ENCODE assay signal across 8 cellular contexts in the genomic region with DNA sequence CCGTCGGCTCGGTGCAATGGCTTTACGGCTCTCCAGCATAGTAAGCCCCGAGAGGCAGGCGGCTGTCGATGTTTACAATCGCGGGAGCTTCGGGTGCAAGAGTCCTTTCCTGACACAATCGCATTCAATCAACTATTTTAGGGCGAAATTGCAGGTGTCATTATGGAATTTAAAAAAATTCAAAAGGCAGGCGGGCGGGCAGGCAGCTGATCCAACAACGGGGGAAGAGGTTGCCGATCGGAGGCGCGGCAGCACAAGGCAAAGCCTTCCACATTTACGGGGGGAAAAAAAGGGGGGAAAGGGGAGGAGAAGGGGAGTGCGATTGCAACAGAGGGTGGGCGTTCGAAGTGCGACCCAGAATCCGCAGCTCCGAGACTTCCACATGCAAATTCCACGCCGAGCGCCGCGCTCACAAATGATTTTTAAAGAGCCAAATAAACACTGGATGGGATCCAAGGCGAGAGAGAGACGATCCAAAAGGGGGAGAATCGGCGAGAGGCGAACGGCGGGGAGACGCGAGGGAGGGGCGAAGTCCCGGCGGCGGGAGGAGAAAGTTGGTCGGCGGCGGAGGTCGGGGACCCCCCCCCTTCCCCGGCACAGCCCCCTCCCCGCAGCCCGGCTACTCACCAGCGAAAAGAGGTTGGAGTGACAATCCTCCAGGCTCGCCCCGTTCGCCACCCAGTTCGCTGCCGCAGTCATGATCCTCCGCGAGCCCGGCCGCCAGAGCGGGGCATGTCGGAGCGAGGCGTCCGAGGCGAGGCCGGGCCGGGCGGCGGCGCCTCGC. TPM values are rescaled to one million over a fixed set of nuclear protein-coding genes. Genes with fewer than 3 reads are reported as not detected.
DNase-seq lines count a peak whose midpoint lies in the region; ATAC-seq and TF ChIP-seq lines count a peak whose summit lies in the region.

No MANE protein-coding gene starts in this region.

- H3T11ph ChIP-seq in H9 (ENCODE audit: low read length) = no peak overlapping the region

- H2BK20ac ChIP-seq in H9 (ENCODE audit: low read depth, low read length, poor library complexity, severe bottlenecking) = no peak overlapping the region

- H3K79me1 ChIP-seq in H9 (ENCODE audit: insufficient read depth, low read depth, low read length, poor library complexity, severe bottlenecking) = no peaks in the 10 kb centered on the region

- no peak overlapping the region for H4K91ac ChIP-seq in H9 (ENCODE audit: insufficient read length, low read depth, low read length)

- no peak overlapping the region for H4K5ac ChIP-seq in H9 (ENCODE audit: insufficient read length, low read depth, low read length)

- no peak overlapping the region for H3K4ac ChIP-seq in H9 (ENCODE audit: low read depth, low read length)

- no peaks in the 10 kb centered on the region for H4K20me1 ChIP-seq in H9 (ENCODE audit: control insufficient read depth, insufficient read depth, insufficient read length)
- peaks cover 15% of the 10 kb centered on the region for H4K20me1 ChIP-seq in MM.1S (ENCODE audit: insufficient read depth, low read length)

- H4K8ac ChIP-seq in H9 (replicated peaks; ENCODE audit: insufficient read length, low read depth, low read length) = no peak overlapping the region

- H2AFZ ChIP-seq in H9 (ENCODE audit: low read length) (no peak overlapping the region), MM.1S (ENCODE audit: low read length) (no peak overlapping the region)

- peaks cover 17% of the 10 kb centered on the region; the same call in 1 of the 2 replicates for H3K79me2 ChIP-seq in H9 (ENCODE audit: insufficient read depth, low read length)
- peaks cover 53% of the 10 kb centered on the region for H3K79me2 ChIP-seq in MM.1S (ENCODE audit: low read length)

- peaks cover 13% of the 10 kb centered on the region for H3K23me2 ChIP-seq in H9 (ENCODE audit: insufficient read length, low read depth, low read length, poor library complexity, severe bottlenecking)

- H3K27me3 ChIP-seq in H9 (ENCODE audit: insufficient read depth, low read length) = no peaks in the 10 kb centered on the region
- H3K27me3 ChIP-seq in MM.1S (replicated peaks; ENCODE audit: insufficient read depth, low read length) = no peaks in the 10 kb centered on the region
- no peaks in the 10 kb centered on the region for H3K27me3 ChIP-seq in left ventricle myocardium inferior (ENCODE audit: low read depth)
- no peaks in the 10 kb centered on the region for H3K27me3 ChIP-seq in aorta (ENCODE audit: control insufficient read depth in 1 of 2, insufficient read depth in 2 of 2, low read length in 1 of 2)

- peak; percentile 73 for ATAC-seq in aorta (ENCODE audit: low FRiP score)

- no peaks in the 10 kb centered on the region; a peak in 3 of 5 replicates for H3K9me3 Mint-ChIP-seq in H9
- no peaks in the 10 kb centered on the region for H3K9me3 Mint-ChIP-seq in T-helper 1 cell treated with Interleukin-12 subunit alpha and Interleukin-12 subunit beta and Interleukin-4 antibody, amounts not matched to agents 30 μg/mL and 1 μg/mL, for 36 hours

- TF ChIP-seq CTCF in H9 (conservative IDR thresholded peaks at IDR 0.05) (no peak), MM.1S (IDR thresholded peaks at IDR 0.05; ENCODE audit: low read length) (no peak), left ventricle myocardium inferior (IDR thresholded peaks at IDR 0.05; ENCODE audit: borderline replicate concordance) (no peak)

- no CpG with 5 or more reads among the region's 73 CpGs for WGBS in H9 (ENCODE audit: extremely low coverage, insufficient read length, low lambda C conversion rate)
- 0 to 1% methylated on average over 39 to 73 of the region's 73 CpGs for WGBS in aorta, 2 donors

- H3K36me3 ChIP-seq in MM.1S (replicated peaks; ENCODE audit: insufficient read depth, low read length) (no peaks in the 10 kb centered on the region), left ventricle myocardium inferior (no peaks in the 10 kb centered on the region), aorta (ENCODE audit: control insufficient read depth in 1 of 2, insufficient read depth in 2 of 2, low read length in 1 of 2) (no peaks in the 10 kb centered on the region)

- peaks cover 9% of the 10 kb centered on the region; the same call in 1 of the 2 replicates for H3F3A ChIP-seq in MM.1S (ENCODE audit: insufficient read depth, low read length)

- H2AK5ac ChIP-seq in H9 (ENCODE audit: insufficient read length, low read length) = no peak overlapping the region

- H3K27ac Mint-ChIP-seq in H9 = peak overlapping the region; percentile 67 to 100 (median 92)
- peak overlapping the region; percentile 93 for H3K27ac Mint-ChIP-seq in T-helper 1 cell treated with Interleukin-12 subunit alpha and Interleukin-12 subunit beta and Interleukin-4 antibody, amounts not matched to agents 30 μg/mL and 1 μg/mL, for 36 hours

- H3K4me2 ChIP-seq in H9 (ENCODE audit: insufficient read depth, insufficient read length, low read length) = peak overlapping the region; percentile 88
- H3K4me2 ChIP-seq in MM.1S (ENCODE audit: low read depth, low read length) = peak overlapping the region; percentile 70; the same call in 1 of the 2 replicates

- intact Hi-C loops in left ventricle myocardium inferior (cut with micrococcal nuclease) = loop anchor here (10.0 kb wide), 1 partner anchor 318 kb away; no protein-coding TSS in a partner anchor
- intact Hi-C loops in posterior vena cava (cut with DNase I) = loop anchor here in 1 of 2 donors (5.0 to 10.0 kb wide), 2 partner anchors 106 to 148 kb away; no protein-coding TSS in a partner anchor
- intact Hi-C loops in aorta (cut with DNase I) = loop anchor here (2.0 to 10.0 kb wide), 8 partner anchors 42 to 326 kb away; no protein-coding TSS in a partner anchor

- DNase-seq in EH (ENCODE audit: low read depth) (peak; percentile 73), H9 (no peak), MM.1S (peak; percentile 44), amniotic stem cell (lab: John Stamatoyannopoulos, UW) (peak; percentile 75), left ventricle myocardium inferior (peak; percentile 75), posterior vena cava (ENCODE audit: low spot score) (peak; percentile 91), aorta (peak; percentile 87 to 91)

- no peak overlapping the region for H2BK5ac ChIP-seq in H9 (ENCODE audit: insufficient read length, low read length)

- H3K27me3 Mint-ChIP-seq in H9 (ENCODE audit: low read depth) = peaks cover 1% of the 10 kb centered on the region; the same call in 1 of the 2 replicates
- peaks cover 5% of the 10 kb centered on the region for H3K27me3 Mint-ChIP-seq in T-helper 1 cell treated with Interleukin-12 subunit alpha and Interleukin-12 subunit beta and Interleukin-4 antibody, amounts not matched to agents 30 μg/mL and 1 μg/mL, for 36 hours (ENCODE audit: low read depth)

- H2BK12ac ChIP-seq in H9 (ENCODE audit: insufficient read length, low read depth, low read length) = no peak overlapping the region

- H2BK120ac ChIP-seq in H9 (ENCODE audit: low read depth, low read length, poor library complexity, severe bottlenecking) = no peak overlapping the region

- no peak overlapping the region for H2BK15ac ChIP-seq in H9 (ENCODE audit: low read depth, low read length)

- H3K14ac ChIP-seq in H9 (ENCODE audit: insufficient read depth, low read length) = peak overlapping the region; percentile 77; the same call in 1 of the 2 replicates

- H3K56ac ChIP-seq in H9 (ENCODE audit: insufficient read length, low read depth, low read length) = no peak overlapping the region

- H3K27ac ChIP-seq in H9 (ENCODE audit: insufficient read length, low read depth, low read length) (no peak overlapping the region), MM.1S (ENCODE audit: low read length) (peak overlapping the region; percentile 52; the same call in 1 of the 2 replicates), left ventricle myocardium inferior (replicated peaks) (peak overlapping the region; percentile 99), aorta (ENCODE audit: low read depth in 1 of 2, low read length in 2 of 2) (peak overlapping the region; percentile 84 to 94)

- H3K18ac ChIP-seq in H9 (ENCODE audit: insufficient read length, low read depth, low read length) = peak overlapping the region; percentile 64

- H3K9ac ChIP-seq in H9 (ENCODE audit: extremely low read depth, insufficient read length, low read length) = peak overlapping the region; percentile 82
- peak overlapping the region; percentile 70 for H3K9ac ChIP-seq in MM.1S (ENCODE audit: low read length)

- H3K9me3 ChIP-seq in H9 (ENCODE audit: control insufficient read depth, low read depth, low read length) = no peaks in the 10 kb centered on the region
- no peaks in the 10 kb centered on the region for H3K9me3 ChIP-seq in MM.1S (replicated peaks; ENCODE audit: insufficient read depth, low read length)
- no peaks in the 10 kb centered on the region for H3K9me3 ChIP-seq in left ventricle myocardium inferior (replicated peaks)
- H3K9me3 ChIP-seq in aorta (ENCODE audit: control insufficient read depth, low read length) = no peaks in the 10 kb centered on the region

- H3K23ac ChIP-seq in H9 (ENCODE audit: insufficient read length, low read depth, low read length) = no peak overlapping the region

- H3K36me3 Mint-ChIP-seq in H9 (ENCODE audit: insufficient read depth in 1 of 3, low read depth in 3 of 3) = no peaks in the 10 kb centered on the region
- peaks cover 8% of the 10 kb centered on the region for H3K36me3 Mint-ChIP-seq in T-helper 1 cell treated with Interleukin-12 subunit alpha and Interleukin-12 subunit beta and Interleukin-4 antibody, amounts not matched to agents 30 μg/mL and 1 μg/mL, for 36 hours (ENCODE audit: low read depth)

- H3K9me2 ChIP-seq in MM.1S (replicated peaks; ENCODE audit: insufficient read depth, low read length) = no peaks in the 10 kb centered on the region

- peaks cover 45 to 54% of the 10 kb centered on the region in 2 experiments for H3K4me1 Mint-ChIP-seq in H9
- peaks cover 33% of the 10 kb centered on the region for H3K4me1 Mint-ChIP-seq in T-helper 1 cell treated with Interleukin-12 subunit alpha and Interleukin-12 subunit beta and Interleukin-4 antibody, amounts not matched to agents 30 μg/mL and 1 μg/mL, for 36 hours (ENCODE audit: low read depth)

- H3K4me1 ChIP-seq in H9 (ENCODE audit: insufficient read depth, low read length) (no peaks in the 10 kb centered on the region; the same call in 1 of the 2 replicates), MM.1S (ENCODE audit: low read length) (0 out of 2 replicates have a peak, but pooled peaks cover 6% of the 10 kb centered on the region), left ventricle myocardium inferior (peaks cover 54% of the 10 kb centered on the region), aorta (ENCODE audit: control insufficient read depth in 1 of 2, insufficient read depth in 2 of 2, low read length in 2 of 2) (no peaks in the 10 kb centered on the region)

- H3K4me3 ChIP-seq in MM.1S (ENCODE audit: low read length) (peak overlapping the region; percentile 75), left ventricle myocardium inferior (peak overlapping the region; percentile 87), aorta (ENCODE audit: low read length in 2 of 2) (peak overlapping the region; percentile 94 to 98)

- peak overlapping the region; percentile 95 to 100 for H3K4me3 Mint-ChIP-seq in H9
- peak overlapping the region; percentile 95 for H3K4me3 Mint-ChIP-seq in T-helper 1 cell treated with Interleukin-12 subunit alpha and Interleukin-12 subunit beta and Interleukin-4 antibody, amounts not matched to agents 30 μg/mL and 1 μg/mL, for 36 hours

RNA-seq across cellular contexts. Expression of gene MED13L, which starts 0.9 kb away (rescaled TPM):
- total RNA-seq in H9 (2021) (51.3 and 52.4 TPM in 2 replicates), left ventricle myocardium inferior (55.0 TPM), posterior vena cava (100 to 1,000 TPM; 133 to 176 TPM), aorta (100 to 1,000 TPM; 198 to 215 TPM)
- polyA plus RNA-seq in aorta = 10 to 100 TPM; 16.7 to 30.1 TPM
